ENCODE assay signal across 9 cellular contexts in the genomic region with DNA sequence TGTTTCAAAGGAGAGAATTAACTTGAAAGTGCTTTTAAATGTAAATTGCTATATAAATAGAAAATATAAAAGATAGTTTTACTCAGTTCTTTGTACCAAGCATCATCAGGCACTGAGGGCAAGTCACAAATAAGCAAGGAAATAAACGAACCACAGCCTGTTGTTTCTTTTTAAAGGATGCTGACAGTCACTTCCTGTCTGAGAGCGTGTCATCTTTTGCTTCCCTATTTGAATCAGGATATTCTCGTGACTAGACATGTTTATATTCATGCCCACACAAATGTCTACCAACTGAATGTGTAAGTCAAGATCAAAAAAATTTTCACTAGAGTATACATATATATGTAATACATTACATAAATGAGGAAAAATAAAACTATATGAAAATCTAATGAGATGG. TPM values are rescaled to one million over a fixed set of nuclear protein-coding genes. Genes with fewer than 3 reads are reported as not detected.
DNase-seq lines count a peak whose midpoint lies in the region; ATAC-seq and TF ChIP-seq lines count a peak whose summit lies in the region.
"Had no signal": no experiment of that assay in that cellular context is flagged by ENCODE, and none has a peak within 500 bp of the region (broad histone marks: within the 10 kb centered on the region; RNA-seq: fewer than 3 reads in every experiment).

No MANE protein-coding gene starts in this region.

- no peak overlapping the region for H3K27ac ChIP-seq in gastroesophageal sphincter

- DNase-seq in AG20443 (ENCODE audit: low spot score) = peak; percentile 7
- DNase-seq in GM19238 (ENCODE audit: insufficient read length, low spot score) = peak; percentile 13
- DNase-seq in adipocyte (ENCODE audit: low read depth) = peak; percentile 8
- DNase-seq in COLO668 (lab: John Stamatoyannopoulos, UW; ENCODE audit: unreplicated experiment) = no peak
- no peak for DNase-seq in DMS153 (lab: John Stamatoyannopoulos, UW)
- no peak for DNase-seq in NCI-H2196 (lab: John Stamatoyannopoulos, UW; ENCODE audit: unreplicated experiment)
- DNase-seq: left cardiac atrium had no signal

- no peaks in the 10 kb centered on the region for H3K9me3 ChIP-seq in adipocyte (ENCODE audit: control insufficient read depth, low read length)
- no peaks in the 10 kb centered on the region for H3K9me3 ChIP-seq in gastroesophageal sphincter

- ATAC-seq in HG03159 (IDR thresholded peaks at IDR 0.05; ENCODE audit: unreplicated experiment) = peak; percentile 95
- ATAC-seq in gastroesophageal sphincter = no peak

- TF ChIP-seq POLR2A in gastroesophageal sphincter (IDR thresholded peaks at IDR 0.05) = no peak

- no peak for TF ChIP-seq CTCF in gastroesophageal sphincter (IDR thresholded peaks at IDR 0.05)

- H3K27me3 ChIP-seq in adipocyte (replicated peaks; ENCODE audit: control insufficient read depth, insufficient read depth, low read length) = no peaks in the 10 kb centered on the region
- no peaks in the 10 kb centered on the region for H3K27me3 ChIP-seq in gastroesophageal sphincter

- H3K4me3 ChIP-seq in adipocyte (ENCODE audit: low read length) (no peak overlapping the region), gastroesophageal sphincter (no peak overlapping the region)

- no peak for TF ChIP-seq EP300 in gastroesophageal sphincter (IDR thresholded peaks at IDR 0.05)

- WGBS in gastroesophageal sphincter (ENCODE audit: low coverage in 1 of 2), 2 donors = 53 to 69% methylated on average over 2 to 3 of the region's 3 CpGs

- no peaks in the 10 kb centered on the region for H3K4me1 ChIP-seq in adipocyte (ENCODE audit: control insufficient read depth, insufficient read depth, low read length)
- no peaks in the 10 kb centered on the region for H3K4me1 ChIP-seq in gastroesophageal sphincter

- H3K36me3 ChIP-seq in adipocyte (ENCODE audit: control insufficient read depth, insufficient read depth, low read length, severe bottlenecking) (no peaks in the 10 kb centered on the region), gastroesophageal sphincter (no peaks in the 10 kb centered on the region)

- H3K9ac ChIP-seq in adipocyte (ENCODE audit: low read length) = no peak overlapping the region

RNA-seq across cellular contexts. Expression of a gene that starts 31.4 kb away (rescaled TPM):
- 10 to 100 TPM; 20.4 to 38.3 (median 22.3) TPM for total RNA-seq in gastroesophageal sphincter

Comparison
In these comparisons a context has a peak if more than half of its experiments do, and no peak if none do; other contexts are left out.
1. DNase-seq: peak in AG20443 (single experiment), GM19238 (single experiment) and adipocyte (single experiment); none in COLO668 (single experiment), DMS153 (single experiment) and NCI-H2196 (single experiment).